Comparison of ENCODE assay signal across 1 cellular context in the genomic region with DNA sequence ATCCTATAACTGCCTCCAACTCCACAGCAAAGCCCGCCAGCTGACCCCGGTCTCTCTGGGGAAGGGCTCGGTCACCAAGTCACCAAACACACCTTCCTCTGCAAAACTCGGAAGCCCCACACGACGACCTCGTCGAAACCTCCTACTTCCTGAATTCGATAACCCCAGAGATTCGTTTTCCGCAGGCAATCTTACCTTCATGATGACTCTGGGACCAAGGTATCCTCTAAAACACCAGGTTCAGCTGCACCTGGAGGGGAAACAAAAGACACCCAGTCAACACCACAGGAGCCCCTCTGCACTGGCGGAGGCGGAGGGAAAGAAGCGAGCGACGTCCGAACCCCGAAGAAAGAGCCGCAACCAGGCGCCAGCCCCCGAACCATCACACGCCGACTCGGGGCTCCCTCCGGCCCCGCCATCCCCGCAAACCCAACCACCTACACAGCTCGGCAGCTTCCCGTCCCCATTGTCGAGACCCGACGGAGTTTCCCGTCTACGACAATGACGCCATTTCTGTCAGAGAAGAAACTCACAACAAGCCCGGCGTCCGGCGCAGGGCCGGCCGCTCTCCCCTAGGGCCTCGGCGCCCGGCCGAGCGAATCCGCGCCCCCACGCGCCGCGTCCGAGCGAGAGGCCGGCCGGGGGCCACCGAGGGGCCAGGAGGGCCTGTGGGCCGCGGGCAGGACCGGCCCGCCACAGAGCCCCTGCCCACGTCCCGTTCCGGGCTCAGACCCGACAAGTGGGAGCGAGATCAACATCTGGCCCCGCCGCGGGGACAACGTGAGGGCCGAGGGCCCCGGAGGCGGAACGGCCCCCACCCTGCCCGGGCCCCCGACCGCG.
TF ChIP-seq lines count a peak whose summit lies in the region.

No MANE protein-coding gene starts in this region.

TF ChIP-seq in HEK293, 187 proteins besides CTCF, POLR2A, EP300 and RAD21 (continued from another document):
- TF ChIP-seq ZNF530 (tag by site-specific recombination; IDR thresholded peaks at IDR 0.05; ENCODE audit: low read depth) = no peak
- no peak for TF ChIP-seq ZIC2 (tag by site-specific recombination; IDR thresholded peaks at IDR 0.05)
- peak; percentile 76 for TF ChIP-seq ZEB2 (tag by site-specific recombination; IDR thresholded peaks at IDR 0.05)
- no peak for TF ChIP-seq ZNF664 (tag by site-specific recombination; IDR thresholded peaks at IDR 0.05)
- TF ChIP-seq, protein P1, sequence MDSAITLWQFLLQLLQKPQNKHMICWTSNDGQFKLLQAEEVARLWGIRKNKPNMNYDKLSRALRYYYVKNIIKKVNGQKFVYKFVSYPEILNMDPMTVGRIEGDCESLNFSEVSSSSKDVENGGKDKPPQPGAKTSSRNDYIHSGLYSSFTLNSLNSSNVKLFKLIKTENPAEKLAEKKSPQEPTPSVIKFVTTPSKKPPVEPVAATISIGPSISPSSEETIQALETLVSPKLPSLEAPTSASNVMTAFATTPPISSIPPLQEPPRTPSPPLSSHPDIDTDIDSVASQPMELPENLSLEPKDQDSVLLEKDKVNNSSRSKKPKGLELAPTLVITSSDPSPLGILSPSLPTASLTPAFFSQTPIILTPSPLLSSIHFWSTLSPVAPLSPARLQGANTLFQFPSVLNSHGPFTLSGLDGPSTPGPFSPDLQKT (IDR thresholded peaks at IDR 0.05; ENCODE audit: borderline replicate concordance, low read depth, low read length) = no peak
- TF ChIP-seq ZNF174 (tag by site-specific recombination; IDR thresholded peaks at IDR 0.05) = no peak
- TF ChIP-seq ZNF600 (tag by site-specific recombination; IDR thresholded peaks at IDR 0.05) = peak; percentile 87
- peak; percentile 43; the same call in 1 of the 2 replicates for TF ChIP-seq ZXDB (tag by site-specific recombination; IDR thresholded peaks at IDR 0.05)
- TF ChIP-seq, protein P2, sequence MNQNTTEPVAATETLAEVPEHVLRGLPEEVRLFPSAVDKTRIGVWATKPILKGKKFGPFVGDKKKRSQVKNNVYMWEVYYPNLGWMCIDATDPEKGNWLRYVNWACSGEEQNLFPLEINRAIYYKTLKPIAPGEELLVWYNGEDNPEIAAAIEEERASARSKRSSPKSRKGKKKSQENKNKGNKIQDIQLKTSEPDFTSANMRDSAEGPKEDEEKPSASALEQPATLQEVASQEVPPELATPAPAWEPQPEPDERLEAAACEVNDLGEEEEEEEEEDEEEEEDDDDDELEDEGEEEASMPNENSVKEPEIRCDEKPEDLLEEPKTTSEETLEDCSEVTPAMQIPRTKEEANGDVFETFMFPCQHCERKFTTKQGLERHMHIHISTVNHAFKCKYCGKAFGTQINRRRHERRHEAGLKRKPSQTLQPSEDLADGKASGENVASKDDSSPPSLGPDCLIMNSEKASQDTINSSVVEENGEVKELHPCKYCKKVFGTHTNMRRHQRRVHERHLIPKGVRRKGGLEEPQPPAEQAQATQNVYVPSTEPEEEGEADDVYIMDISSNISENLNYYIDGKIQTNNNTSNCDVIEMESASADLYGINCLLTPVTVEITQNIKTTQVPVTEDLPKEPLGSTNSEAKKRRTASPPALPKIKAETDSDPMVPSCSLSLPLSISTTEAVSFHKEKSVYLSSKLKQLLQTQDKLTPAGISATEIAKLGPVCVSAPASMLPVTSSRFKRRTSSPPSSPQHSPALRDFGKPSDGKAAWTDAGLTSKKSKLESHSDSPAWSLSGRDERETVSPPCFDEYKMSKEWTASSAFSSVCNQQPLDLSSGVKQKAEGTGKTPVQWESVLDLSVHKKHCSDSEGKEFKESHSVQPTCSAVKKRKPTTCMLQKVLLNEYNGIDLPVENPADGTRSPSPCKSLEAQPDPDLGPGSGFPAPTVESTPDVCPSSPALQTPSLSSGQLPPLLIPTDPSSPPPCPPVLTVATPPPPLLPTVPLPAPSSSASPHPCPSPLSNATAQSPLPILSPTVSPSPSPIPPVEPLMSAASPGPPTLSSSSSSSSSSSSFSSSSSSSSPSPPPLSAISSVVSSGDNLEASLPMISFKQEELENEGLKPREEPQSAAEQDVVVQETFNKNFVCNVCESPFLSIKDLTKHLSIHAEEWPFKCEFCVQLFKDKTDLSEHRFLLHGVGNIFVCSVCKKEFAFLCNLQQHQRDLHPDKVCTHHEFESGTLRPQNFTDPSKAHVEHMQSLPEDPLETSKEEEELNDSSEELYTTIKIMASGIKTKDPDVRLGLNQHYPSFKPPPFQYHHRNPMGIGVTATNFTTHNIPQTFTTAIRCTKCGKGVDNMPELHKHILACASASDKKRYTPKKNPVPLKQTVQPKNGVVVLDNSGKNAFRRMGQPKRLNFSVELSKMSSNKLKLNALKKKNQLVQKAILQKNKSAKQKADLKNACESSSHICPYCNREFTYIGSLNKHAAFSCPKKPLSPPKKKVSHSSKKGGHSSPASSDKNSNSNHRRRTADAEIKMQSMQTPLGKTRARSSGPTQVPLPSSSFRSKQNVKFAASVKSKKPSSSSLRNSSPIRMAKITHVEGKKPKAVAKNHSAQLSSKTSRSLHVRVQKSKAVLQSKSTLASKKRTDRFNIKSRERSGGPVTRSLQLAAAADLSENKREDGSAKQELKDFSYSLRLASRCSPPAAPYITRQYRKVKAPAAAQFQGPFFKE (tag by site-specific recombination; IDR thresholded peaks at IDR 0.05; ENCODE audit: borderline replicate concordance) = no peak
- TF ChIP-seq ZNF133 (tag by site-specific recombination; IDR thresholded peaks at IDR 0.05) = no peak
- TF ChIP-seq, protein P3, sequence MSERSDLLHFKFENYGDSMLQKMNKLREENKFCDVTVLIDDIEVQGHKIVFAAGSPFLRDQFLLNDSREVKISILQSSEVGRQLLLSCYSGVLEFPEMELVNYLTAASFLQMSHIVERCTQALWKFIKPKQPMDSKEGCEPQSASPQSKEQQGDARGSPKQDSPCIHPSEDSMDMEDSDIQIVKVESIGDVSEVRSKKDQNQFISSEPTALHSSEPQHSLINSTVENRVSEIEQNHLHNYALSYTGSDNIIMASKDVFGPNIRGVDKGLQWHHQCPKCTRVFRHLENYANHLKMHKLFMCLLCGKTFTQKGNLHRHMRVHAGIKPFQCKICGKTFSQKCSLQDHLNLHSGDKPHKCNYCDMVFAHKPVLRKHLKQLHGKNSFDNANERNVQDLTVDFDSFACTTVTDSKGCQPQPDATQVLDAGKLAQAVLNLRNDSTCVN (tag by site-specific recombination; optimal IDR thresholded peaks at IDR 0.05) = peak; percentile 63
- TF ChIP-seq YY2 (tag by site-specific recombination; IDR thresholded peaks at IDR 0.05) = peak; percentile 62; the same call in 1 of the 2 replicates
- TF ChIP-seq ZNF626 (tag by site-specific recombination; IDR thresholded peaks at IDR 0.05) = no peak
- TF ChIP-seq ZNF146 (tag by site-specific recombination; IDR thresholded peaks at IDR 0.05) = 0 out of 2 replicates have a peak, but pooled peaks have one; percentile 3
- no peak for TF ChIP-seq MZF1 (tag by site-specific recombination; IDR thresholded peaks at IDR 0.05; ENCODE audit: borderline replicate concordance)
- TF ChIP-seq, protein P4, sequence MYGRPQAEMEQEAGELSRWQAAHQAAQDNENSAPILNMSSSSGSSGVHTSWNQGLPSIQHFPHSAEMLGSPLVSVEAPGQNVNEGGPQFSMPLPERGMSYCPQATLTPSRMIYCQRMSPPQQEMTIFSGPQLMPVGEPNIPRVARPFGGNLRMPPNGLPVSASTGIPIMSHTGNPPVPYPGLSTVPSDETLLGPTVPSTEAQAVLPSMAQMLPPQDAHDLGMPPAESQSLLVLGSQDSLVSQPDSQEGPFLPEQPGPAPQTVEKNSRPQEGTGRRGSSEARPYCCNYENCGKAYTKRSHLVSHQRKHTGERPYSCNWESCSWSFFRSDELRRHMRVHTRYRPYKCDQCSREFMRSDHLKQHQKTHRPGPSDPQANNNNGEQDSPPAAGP (tag by site-specific recombination; IDR thresholded peaks at IDR 0.05) = peak; percentile 55; the same call in 1 of the 2 replicates
- TF ChIP-seq ZNF24 (tag by site-specific recombination; IDR thresholded peaks at IDR 0.05) = 0 out of 2 replicates have a peak, but pooled peaks have one; percentile 40
- TF ChIP-seq ZSCAN30 (tag by site-specific recombination; IDR thresholded peaks at IDR 0.05) = peak; percentile 47; the same call in 1 of the 2 replicates
- TF ChIP-seq KLF1 (tag by site-specific recombination; IDR thresholded peaks at IDR 0.05) = no peak
